8 cellular contexts compared by ENCODE assay signal in the genomic region with DNA sequence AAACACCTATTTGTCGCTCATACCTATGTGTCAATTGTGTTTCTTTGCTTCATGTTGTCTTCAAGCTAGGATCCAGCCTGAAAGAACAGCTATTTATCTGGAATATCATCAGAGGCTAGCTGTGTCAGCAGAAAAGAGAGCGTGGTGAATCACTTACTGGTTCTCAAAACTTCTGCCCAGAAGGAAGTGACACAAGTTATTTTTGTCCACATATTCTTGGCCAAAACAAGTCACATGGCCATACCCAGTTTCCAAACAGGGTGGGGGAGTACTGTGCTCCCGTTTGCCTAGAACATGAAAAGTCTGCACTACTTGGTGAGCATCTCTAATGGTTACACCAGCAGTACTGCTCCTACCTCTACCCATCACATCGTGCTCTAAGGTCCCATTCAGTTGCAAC.
DNase-seq lines count a peak whose midpoint lies in the region; FAIRE-seq and TF ChIP-seq lines count a peak whose summit lies in the region.

No MANE protein-coding gene starts in this region.

- no peak overlapping the region for H3K27ac Mint-ChIP-seq in glutamatergic neuron (ENCODE audit: unreplicated experiment)

- no peaks in the 10 kb centered on the region for H4K20me1 ChIP-seq in BLaER1

- peak; percentile 74 for FAIRE-seq in H54 (lab: Jason Lieb, UNC)

- H3K4me3 ChIP-seq in BLaER1 (no peak overlapping the region), right atrium auricular region (no peak overlapping the region)

- H3K27ac ChIP-seq in BLaER1, result no peak overlapping the region
- peak overlapping the region; percentile 10 to 39 for H3K27ac ChIP-seq in right atrium auricular region

- no peak overlapping the region for H3K4me3 Mint-ChIP-seq in glutamatergic neuron (ENCODE audit: unreplicated experiment)

- no peak overlapping the region for H3K9ac ChIP-seq in BLaER1

- no peak for DNase-seq in H54 (ENCODE audit: insufficient read length, low spot score)
- DNase-seq in RKO (ENCODE audit: low spot score), result peak; percentile 7
- DNase-seq in right atrium auricular region (ENCODE audit: low spot score), result peak; percentile 78
- DNase-seq in activated gamma-delta T cell treated with Interleukin-2 at 50 U/mL for 16 hours, result no peak
- no peak for DNase-seq in NCI-H2029 (lab: John Stamatoyannopoulos, UW)
- DNase-seq in glomerular visceral epithelial cell (ENCODE audit: extremely low spot score), result no peak
- DNase-seq in glutamatergic neuron, result no peak

- no peaks in the 10 kb centered on the region for H3K27me3 Mint-ChIP-seq in glutamatergic neuron (ENCODE audit: unreplicated experiment)

- H3K9me3 Mint-ChIP-seq in glutamatergic neuron (ENCODE audit: unreplicated experiment), result peaks cover 2% of the 10 kb centered on the region

- H3K36me3 ChIP-seq in BLaER1, result no peaks in the 10 kb centered on the region
- H3K36me3 ChIP-seq in right atrium auricular region, result no peaks in the 10 kb centered on the region

- H3K4me1 ChIP-seq in BLaER1 (peaks cover 8% of the 10 kb centered on the region), right atrium auricular region (peaks cover 0 to 15% of the 10 kb centered on the region in 2 donors)

- no peak for TF ChIP-seq POLR2A in H54 (IDR thresholded peaks at IDR 0.05; ENCODE audit: low read depth, low read length)

- H3K4me2 ChIP-seq in BLaER1, result peak overlapping the region; percentile 32

- H3K4me1 Mint-ChIP-seq in glutamatergic neuron (ENCODE audit: low read depth, unreplicated experiment), result peaks cover 4% of the 10 kb centered on the region

- H3K36me3 Mint-ChIP-seq in glutamatergic neuron (ENCODE audit: unreplicated experiment), result peaks cover 6% of the 10 kb centered on the region

- H3K9me3 ChIP-seq in BLaER1 (no peaks in the 10 kb centered on the region), right atrium auricular region (peaks cover 6 to 11% of the 10 kb centered on the region in 2 donors)

- H3K27me3 ChIP-seq in BLaER1, result no peaks in the 10 kb centered on the region
- H3K27me3 ChIP-seq in right atrium auricular region, result no peaks in the 10 kb centered on the region

- TF ChIP-seq CTCF in right atrium auricular region (IDR thresholded peaks at IDR 0.05) (no peak), glutamatergic neuron (IDR thresholded peaks at IDR 0.05; ENCODE audit: partially characterized antibody, unreplicated experiment) (no peak)

Comparison
In these comparisons a context has a peak if more than half of its experiments do, and no peak if none do; other contexts are left out.
1. DNase-seq: peak in RKO (single experiment) and right atrium auricular region (single experiment); none in H54 (single experiment), activated gamma-delta T cell treated with Interleukin-2 at 50 U/mL for 16 hours (single experiment), NCI-H2029 (single experiment), glomerular visceral epithelial cell (single experiment) and glutamatergic neuron (single experiment).